33 cellular contexts compared by ENCODE assay signal in the genomic region with DNA sequence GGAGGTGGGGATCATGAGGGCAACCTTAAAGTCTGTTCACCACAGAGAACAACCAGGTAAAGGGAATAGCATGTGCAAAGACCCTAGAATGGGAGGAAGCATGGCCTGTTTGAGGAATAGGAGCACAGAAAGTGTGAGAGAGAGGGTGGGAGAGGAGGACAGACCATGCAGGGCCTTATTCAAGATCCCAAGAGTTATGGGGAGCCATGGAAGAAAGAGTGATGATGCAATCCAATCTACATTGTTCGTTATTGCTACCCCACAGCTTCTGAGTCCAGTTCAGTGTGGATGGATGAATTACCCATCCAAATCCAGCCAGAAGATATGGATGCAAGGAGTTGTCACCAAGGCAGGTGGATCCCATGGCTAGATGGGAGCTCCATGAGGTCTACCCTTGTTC. TPM values are rescaled to one million over a fixed set of nuclear protein-coding genes. Genes with fewer than 3 reads are reported as not detected.
"Had no signal": no experiment of that assay in that cellular context is flagged by ENCODE, and none has a peak within 500 bp of the region (broad histone marks: within the 10 kb centered on the region; RNA-seq: fewer than 3 reads in every experiment).

No MANE protein-coding gene starts in this region.

- H3K36me3 ChIP-seq: neural progenitor cell, ovary, spleen, suprapubic skin, tibial artery, transverse colon, upper lobe of right lung, uterus had no signal

- H3K27me3 ChIP-seq: neural progenitor cell, ovary, spleen, suprapubic skin, testis, tibial artery, transverse colon, upper lobe of right lung, uterus had no signal

- H3K9ac ChIP-seq: neural progenitor cell, parathyroid adenoma had no signal

- H3K4me2 ChIP-seq: neural progenitor cell, smooth muscle cell had no signal

- H3K79me2 ChIP-seq: parathyroid adenoma had no signal

- DNase-seq: natural killer cell; occipital lobe; ovary; posterior cingulate gyrus; psoas muscle; right cardiac atrium; spleen; stimulated activated CD4-positive, alpha-beta T cell treated with anti-CD3 and anti-CD28 coated beads, Interleukin-12 subunit alpha, Interleukin-12 subunit beta, amount 100 ng/mL, for 4 hours; stimulated activated CD4-positive, alpha-beta T cell treated with anti-CD3 and anti-CD28 coated beads, Interleukin-1b, Interleukin-23, amount 100 ng/mL, for 48 hours; stimulated activated CD4-positive, alpha-beta T cell treated with anti-CD3 and anti-CD28 coated beads, Interleukin-4, amount 100 ng/mL, for 1 hour; stimulated activated CD4-positive, alpha-beta T cell treated with anti-CD3 and anti-CD28 coated beads, Interleukin-4, amount 100 ng/mL, for 4 hours; stimulated activated CD8-positive, alpha-beta memory T cell treated with anti-CD3 and anti-CD28 coated beads, Interleukin-4, amount 100 ng/mL, for 48 hours; stimulated activated naive CD4-positive, alpha-beta T cell; stimulated activated naive CD8-positive, alpha-beta T cell treated with anti-CD3 and anti-CD28 coated beads, Interleukin-15, amount 100 ng/mL, for 72 hours; stimulated activated naive CD8-positive, alpha-beta T cell treated with anti-CD3 and anti-CD28 coated beads, Interleukin-15, Interleukin-2, amounts not matched to agents 100 U/mL and 50 U/mL, for 24 hours; substantia nigra; testis; tibial artery; transverse colon; upper lobe of right lung; uterus had no signal

- H3K4me1 ChIP-seq: neural progenitor cell, parathyroid adenoma, spleen, suprapubic skin, testis, transverse colon, upper lobe of right lung, uterus had no signal

- ATAC-seq: natural killer cell; psoas muscle; right cardiac atrium; sciatic nerve; stimulated activated memory B cell treated with anti-CD40 and anti-IgM and Interleukin-4, amounts not matched to agents 10 μg/mL and 1 μg/mL and 100 μg/mL, for 72 hours; stimulated activated naive CD8-positive, alpha-beta T cell treated with anti-CD3 and anti-CD28 coated beads, Interleukin-15, amount 100 ng/mL, for 72 hours; stimulated activated naive CD8-positive, alpha-beta T cell treated with anti-CD3 and anti-CD28 coated beads, Interleukin-15, Interleukin-2, amounts not matched to agents 100 U/mL and 50 U/mL, for 24 hours; upper lobe of right lung had no signal

- H2AFZ ChIP-seq: neural progenitor cell, parathyroid adenoma had no signal

- H3K4me3 ChIP-seq: neural progenitor cell, ovary, psoas muscle, skin epidermis, smooth muscle cell, spleen, suprapubic skin, testis, tibial artery, transverse colon, upper lobe of right lung, uterus had no signal

- H3K27ac ChIP-seq: neural progenitor cell, ovary, parathyroid adenoma, psoas muscle, skin epidermis, spleen, suprapubic skin, testis, tibial artery, transverse colon, upper lobe of right lung, uterus had no signal

- H3K9me3 ChIP-seq: ovary, psoas muscle, spleen, suprapubic skin, testis, tibial artery, transverse colon, upper lobe of right lung, uterus had no signal

RNA-seq across cellular contexts. Expression of a gene that starts 45.3 kb away (rescaled TPM):
- total RNA-seq: natural killer cell, osteoblast, ovary, progenitor cell of endocrine pancreas, psoas muscle, renal cortical epithelial cell, right cardiac atrium, sciatic nerve, smooth muscle cell, spleen, suprapubic skin, transverse colon, upper lobe of right lung, urinary bladder, uterus had no signal
- polyA plus RNA-seq: neural cell, right cardiac atrium, spleen, urinary bladder had no signal
